In the genomic region with DNA sequence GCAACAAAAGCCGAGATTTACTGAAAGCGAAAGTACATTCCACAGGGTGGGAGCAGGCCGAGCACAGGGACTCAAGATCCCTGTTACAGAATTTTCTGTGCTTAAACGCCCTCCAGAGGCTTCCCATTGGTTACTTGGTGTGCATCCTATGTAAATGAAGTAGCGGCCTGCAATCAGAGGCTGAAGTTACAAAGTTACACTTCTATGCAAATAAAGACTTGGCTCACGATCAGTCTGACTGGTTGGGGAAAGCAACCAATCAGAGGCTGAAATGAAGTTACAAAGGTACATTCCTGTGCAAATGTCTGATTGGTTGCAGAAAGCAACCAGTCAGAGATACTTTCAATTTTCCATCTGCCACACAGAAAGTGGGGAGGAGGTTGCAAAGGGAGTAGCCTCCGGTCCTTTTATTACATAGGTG, we compare ENCODE assay signal across 9 cellular contexts. TPM values are rescaled to one million over a fixed set of nuclear protein-coding genes. Genes with fewer than 3 reads are reported as not detected.
DNase-seq lines count a peak whose midpoint lies in the region; ATAC-seq, FAIRE-seq and TF ChIP-seq lines count a peak whose summit lies in the region.
"Had no signal": no experiment of that assay in that cellular context is flagged by ENCODE, and none has a peak within 500 bp of the region (broad histone marks: within the 10 kb centered on the region; RNA-seq: fewer than 3 reads in every experiment).

No MANE protein-coding gene starts in this region.

- H3K27me3 Mint-ChIP-seq in HFFc6 (ENCODE audit: insufficient read depth) (peaks cover 3% of the 10 kb centered on the region), osteocyte (ENCODE audit: unreplicated experiment) (no peaks in the 10 kb centered on the region)
- H3K27me3 Mint-ChIP-seq: activated naive CD8-positive, alpha-beta T cell had no signal

- H3K4me1 Mint-ChIP-seq in HFFc6 (ENCODE audit: low read depth) (peaks cover 22% of the 10 kb centered on the region), osteocyte (ENCODE audit: unreplicated experiment) (peaks cover 8% of the 10 kb centered on the region)

- H3K27ac ChIP-seq in VCaP: peak overlapping the region; percentile 35; the same call in 1 of the 2 replicates

- H3K27ac Mint-ChIP-seq in HFFc6: peak overlapping the region; percentile 52
- H3K27ac Mint-ChIP-seq in osteocyte (ENCODE audit: unreplicated experiment): peak overlapping the region; percentile 78
- H3K27ac Mint-ChIP-seq: activated naive CD8-positive, alpha-beta T cell had no signal

- DNase-seq in HFFc6: peak; percentile 94
- peak; percentile 94 for DNase-seq in glomerular endothelial cell (ENCODE audit: extremely low read depth, low read depth, low spot score)
- DNase-seq in osteocyte (ENCODE audit: extremely low spot score, unreplicated experiment): no peak
- no peak for DNase-seq in NOMO-1 treated with DMSO at 0.1 percent for 48 hours (lab: John Stamatoyannopoulos, UW; ENCODE audit: unreplicated experiment)
- DNase-seq in COLO668 (lab: John Stamatoyannopoulos, UW; ENCODE audit: unreplicated experiment): no peak

- H3K9me3 Mint-ChIP-seq in HFFc6 (no peaks in the 10 kb centered on the region), osteocyte (ENCODE audit: unreplicated experiment) (no peaks in the 10 kb centered on the region)

- peak; percentile 99 for FAIRE-seq in A204.1 (lab: Jason Lieb, UNC)

- ATAC-seq in HG02938 (IDR thresholded peaks at IDR 0.05; ENCODE audit: unreplicated experiment): no peak

- TF ChIP-seq CTCF in HFFc6 (IDR thresholded peaks at IDR 0.05): no peak; the same call in 1 of the 2 replicates
- TF ChIP-seq CTCF in VCaP (conservative IDR thresholded peaks at IDR 0.05): no peak
- peak; percentile 36 for TF ChIP-seq CTCF in osteocyte (IDR thresholded peaks at IDR 0.05)

- H3K4me3 Mint-ChIP-seq in HFFc6 (peak overlapping the region; percentile 89), osteocyte (ENCODE audit: unreplicated experiment) (peak overlapping the region; percentile 69)
- H3K4me3 Mint-ChIP-seq: activated naive CD8-positive, alpha-beta T cell had no signal

- H3K36me3 Mint-ChIP-seq in HFFc6 (ENCODE audit: low read depth) (no peaks in the 10 kb centered on the region), osteocyte (ENCODE audit: unreplicated experiment) (no peaks in the 10 kb centered on the region)
- H3K36me3 Mint-ChIP-seq: activated naive CD8-positive, alpha-beta T cell had no signal

RNA-seq across cellular contexts. Expression of a gene that starts 4.1 kb away (rescaled TPM):
- under 1 TPM; 0.54 to 0.96 (median 0.80) TPM for total RNA-seq in HFFc6 (2021; fragmentation: NEBNext Ultra II Directional; extraction: Animal tissue kit (Norgen Biotek cat#: 25700))
- 1.4 TPM in 1 of 2 replicates, not detected in the other for total RNA-seq in glomerular endothelial cell
- 0.73 and 0.86 TPM in 2 replicates for total RNA-seq in osteocyte

RNA-seq across cellular contexts. Expression of a gene that starts 12.6 kb away (rescaled TPM):
- 10 to 100 TPM; 10.8 to 14.2 (median 11.4) TPM for total RNA-seq in HFFc6 (2021; fragmentation: NEBNext Ultra II Directional; extraction: Animal tissue kit (Norgen Biotek cat#: 25700))
- total RNA-seq in glomerular endothelial cell (5.7 and 14.9 TPM in 2 replicates), osteocyte (13.7 and 17.9 TPM in 2 replicates)

RNA-seq across cellular contexts. Expression of a gene that starts 40.8 kb away (rescaled TPM):
- not detected for total RNA-seq in HFFc6 (2021; fragmentation: NEBNext Ultra II Directional; extraction: Animal tissue kit (Norgen Biotek cat#: 25700))
- total RNA-seq in glomerular endothelial cell: 0.34 and 0.35 TPM in 2 replicates
- 0.59 TPM in 1 of 2 replicates, not detected in the other for total RNA-seq in osteocyte

Comparison
In these comparisons a context has a peak if more than half of its experiments do, and no peak if none do; other contexts are left out.
1. DNase-seq: peak in HFFc6 (single experiment) and glomerular endothelial cell (single experiment); none in osteocyte (single experiment), NOMO-1 treated with DMSO at 0.1 percent for 48 hours (single experiment) and COLO668 (single experiment).